21 cellular contexts compared by ENCODE assay signal in genomic region chr15:44569316-44569715, GRCh38. TPM values are rescaled to one million over a fixed set of nuclear protein-coding genes. Genes with fewer than 3 reads are reported as not detected.
A peak's percentile ranks its signal among the peaks of the same experiment; 100 is the strongest.
DNase-seq lines count a peak whose midpoint lies in the region; ATAC-seq lines count a peak whose summit lies in the region.
"Had no signal": no experiment of that assay in that cellular context is flagged by ENCODE, and none has a peak within 500 bp of the region (broad histone marks: within the 10 kb centered on the region; RNA-seq: fewer than 3 reads in every experiment).

No MANE protein-coding gene starts in this region.

- no peak overlapping the region for H3K4me3 Mint-ChIP-seq in activated CD4-positive, alpha-beta T cell treated with anti-CD3 and anti-CD28 coated beads, Interleukin-2, amount 10 ng/mL, durations not matched to agents 24 days and 14 days
- H3K4me3 Mint-ChIP-seq in naive B cell, result no peak overlapping the region
- H3K4me3 Mint-ChIP-seq: CD14-positive monocyte had no signal

- H3K36me3 Mint-ChIP-seq in activated CD4-positive, alpha-beta T cell treated with anti-CD3 and anti-CD28 coated beads, Interleukin-2, amount 10 ng/mL, durations not matched to agents 24 days and 14 days (ENCODE audit: low read depth), result peaks cover 61% of the 10 kb centered on the region
- peaks cover 16 to 25% of the 10 kb centered on the region in 2 donors for H3K36me3 Mint-ChIP-seq in activated naive CD4-positive, alpha-beta T cell treated with anti-CD3 and anti-CD28 coated beads, Interleukin-2, amount 50 U/mL, for 72 hours
- peaks cover 0 to 24% of the 10 kb centered on the region in 2 donors for H3K36me3 Mint-ChIP-seq in naive B cell

- peak overlapping the region; percentile 12 for H3K27ac Mint-ChIP-seq in activated CD4-positive, alpha-beta T cell treated with anti-CD3 and anti-CD28 coated beads, Interleukin-2, amount 10 ng/mL, durations not matched to agents 24 days and 14 days
- H3K27ac Mint-ChIP-seq in activated naive CD4-positive, alpha-beta T cell treated with anti-CD3 and anti-CD28 coated beads, Interleukin-2, amount 50 U/mL, for 72 hours, result peak overlapping the region; percentile 54 to 77
- peak overlapping the region in 4 of 6 donors; percentile 20 to 69 (median 39) for H3K27ac Mint-ChIP-seq in naive B cell

- H3K4me1 Mint-ChIP-seq in activated CD4-positive, alpha-beta T cell treated with anti-CD3 and anti-CD28 coated beads, Interleukin-2, amount 10 ng/mL, durations not matched to agents 24 days and 14 days, result peaks cover 1% of the 10 kb centered on the region
- H3K4me1 Mint-ChIP-seq in naive B cell, result no peaks in the 10 kb centered on the region
- H3K4me1 Mint-ChIP-seq: CD14-positive monocyte had no signal

- no peak for ATAC-seq in activated naive CD4-positive, alpha-beta T cell treated with anti-CD3 and anti-CD28 coated beads, Interleukin-2, amount 50 U/mL, for 72 hours
- ATAC-seq in naive B cell (ENCODE audit: low read depth in 2 of 2) (no peak), GM21528 (IDR thresholded peaks at IDR 0.05; ENCODE audit: low FRiP score, unreplicated experiment) (no peak)

- no peaks in the 10 kb centered on the region for H3K27me3 Mint-ChIP-seq in activated CD4-positive, alpha-beta T cell treated with anti-CD3 and anti-CD28 coated beads, Interleukin-2, amount 10 ng/mL, durations not matched to agents 24 days and 14 days
- no peaks in the 10 kb centered on the region for H3K27me3 Mint-ChIP-seq in naive B cell

- no peak for DNase-seq in activated CD4-positive, alpha-beta T cell treated with anti-CD3 and anti-CD28 coated beads, Interleukin-2, amount 10 ng/mL, durations not matched to agents 24 days and 14 days
- DNase-seq in activated CD4-positive, alpha-beta T cell treated with anti-CD3 and anti-CD28 coated beads, Interleukin-2, amount 50 U/mL, for 48 hours, result no peak
- no peak for DNase-seq in activated naive CD4-positive, alpha-beta T cell treated with anti-CD3 and anti-CD28 coated beads, Interleukin-2, amount 50 U/mL, for 72 hours (ENCODE audit: low spot score in 2 of 2)
- no peak for DNase-seq in activated naive CD4-positive, alpha-beta T cell treated with Interleukin-2 at 50 U/mL for 16 hours
- DNase-seq in naive B cell, result no peak
- DNase-seq in NCI-H1694 (lab: John Stamatoyannopoulos, UW), result no peak
- DNase-seq: BE2C, DMS153, DND-41, NCI-H1048, NCI-H1417 treated with DMSO at 0.1 percent for 48 hours, NCI-H187, NCI-H2081 treated with DMSO at 0.1 percent for 48 hours, NCI-H2171, NCI-H226, NCI-H510A, NCI-H69, Right ventricle myocardium superior, RPMI8226 had no signal

- H3K9me3 Mint-ChIP-seq in activated CD4-positive, alpha-beta T cell treated with anti-CD3 and anti-CD28 coated beads, Interleukin-2, amount 10 ng/mL, durations not matched to agents 24 days and 14 days, result peaks cover 4% of the 10 kb centered on the region
- no peaks in the 10 kb centered on the region for H3K9me3 Mint-ChIP-seq in activated naive CD4-positive, alpha-beta T cell treated with anti-CD3 and anti-CD28 coated beads, Interleukin-2, amount 50 U/mL, for 72 hours
- H3K9me3 Mint-ChIP-seq in naive B cell, result no peaks in the 10 kb centered on the region

- intact Hi-C loops in activated CD4-positive, alpha-beta T cell treated with anti-CD3 and anti-CD28 coated beads, Interleukin-2, amount 10 ng/mL, durations not matched to agents 24 days and 14 days (cut with micrococcal nuclease), result no loop called here

RNA-seq across cellular contexts. Expression of gene EIF3J, which starts 32.4 kb away (rescaled TPM):
- 161 and 166 TPM in 2 replicates for total RNA-seq in activated CD4-positive, alpha-beta T cell treated with anti-CD3 and anti-CD28 coated beads, Interleukin-2, amount 10 ng/mL, durations not matched to agents 24 days and 14 days
- total RNA-seq in activated naive CD4-positive, alpha-beta T cell treated with anti-CD3 and anti-CD28 coated beads, Interleukin-2, amount 50 U/mL, for 72 hours, result 10 to 100 TPM; 74.8 to 78.0 TPM
- 10 to 100 TPM in 5 of 6 donors, 1 to 10 TPM in 1; 9.3 to 22.5 (median 13.1) TPM for polyA plus RNA-seq in naive B cell (ENCODE audit: low read depth in 6 of 6)

Comparison
In these comparisons a context has a peak if more than half of its experiments do, and no peak if none do; other contexts are left out.
1. H3K27ac Mint-ChIP-seq: peak in every context shown above with its lines; median percentile 66 in activated naive CD4-positive, alpha-beta T cell treated with anti-CD3 and anti-CD28 coated beads, Interleukin-2, amount 50 U/mL, for 72 hours; 39 in naive B cell; 12 in activated CD4-positive, alpha-beta T cell treated with anti-CD3 and anti-CD28 coated beads, Interleukin-2, amount 10 ng/mL, durations not matched to agents 24 days and 14 days.